ENCODE assay signal across 9 cellular contexts in genomic region chr1:208418667-208419066, GRCh38.
"Had no signal": no experiment of that assay in that cellular context is flagged by ENCODE, and none has a peak within 500 bp of the region (broad histone marks: within the 10 kb centered on the region; RNA-seq: fewer than 3 reads in every experiment).

No MANE protein-coding gene starts in this region.

- H3K9me3 Mint-ChIP-seq: IgD-negative memory B cell had no signal

- H3K27ac Mint-ChIP-seq: IgD-negative memory B cell had no signal

- H2AFZ ChIP-seq: GM23248 had no signal

- H3K4me3 ChIP-seq: GM23248 had no signal

- H3K9ac ChIP-seq: GM23248 had no signal

- H3K4me3 Mint-ChIP-seq: IgD-negative memory B cell had no signal

- DNase-seq: GM23248, GOT3, H7, HCEC 1CT, Kasumi-1, KBM-7 had no signal

- ATAC-seq: HepG2 had no signal

- H3K36me3 Mint-ChIP-seq: IgD-negative memory B cell had no signal

- H3K27ac ChIP-seq: GM23248, HL-60 had no signal
